10 cellular contexts compared by ENCODE assay signal in genomic region chr19:13797058-13797440, GRCh38. TPM values are rescaled to one million over a fixed set of nuclear protein-coding genes. Genes with fewer than 3 reads are reported as not detected.
DNase-seq lines count a peak whose midpoint lies in the region; ATAC-seq and TF ChIP-seq lines count a peak whose summit lies in the region.
"Had no signal": no experiment of that assay in that cellular context is flagged by ENCODE, and none has a peak within 500 bp of the region (broad histone marks: within the 10 kb centered on the region; RNA-seq: fewer than 3 reads in every experiment).

No MANE protein-coding gene starts in this region.

- intact Hi-C loops in body of pancreas (cut with DNase I): no loop called here

- no peak for TF ChIP-seq EP300 in tibial nerve (IDR thresholded peaks at IDR 0.05)

- H3K4me1 ChIP-seq in body of pancreas (peaks cover 33% of the 10 kb centered on the region), mesodermal cell (ENCODE audit: control insufficient read depth, insufficient read depth, low read length, poor library complexity, severe bottlenecking) (peaks cover 7% of the 10 kb centered on the region), tibial nerve (peaks cover 0 to 39% (median 25%) of the 10 kb centered on the region in 4 donors)

- 41 to 51% methylated on average over 4 of the region's 4 CpGs for WGBS in body of pancreas, 2 donors
- 85 to 89% methylated on average over 2 of the region's 4 CpGs for WGBS in mesodermal cell (ENCODE audit: insufficient coverage in 2 of 2), 2 experiments
- WGBS in tibial nerve, 2 donors: 28 to 42% methylated on average over 4 of the region's 4 CpGs

- no peaks in the 10 kb centered on the region for H3K36me3 ChIP-seq in body of pancreas (replicated peaks in 1 of 2; ENCODE audit: insufficient read depth in 1 of 2, low read depth in 2 of 2)
- H3K36me3 ChIP-seq in mesodermal cell (ENCODE audit: control insufficient read depth, insufficient read depth, low read length): peaks cover 23% of the 10 kb centered on the region
- peaks cover 0 to 7% (median 0%) of the 10 kb centered on the region in 3 donors for H3K36me3 ChIP-seq in tibial nerve
- H3K36me3 ChIP-seq: cardiac muscle cell had no signal

- no peak for ATAC-seq in activated T-cell treated with anti-CD3 and anti-CD28 coated beads, Interleukin-2, amount 50 U/mL, for 4 hours
- no peak for ATAC-seq in body of pancreas
- no peak for ATAC-seq in T-helper 17 cell
- no peak for ATAC-seq in HG02938 (IDR thresholded peaks at IDR 0.05; ENCODE audit: unreplicated experiment)

- TF ChIP-seq POLR2A in body of pancreas (IDR thresholded peaks at IDR 0.05): no peak
- TF ChIP-seq POLR2A in tibial nerve (IDR thresholded peaks at IDR 0.05): no peak

- H3K27ac ChIP-seq in body of pancreas: peak overlapping the region in 3 of 4 donors; percentile 85 to 95 (median 92)
- H3K27ac ChIP-seq in mesodermal cell (ENCODE audit: low read depth, low read length, severe bottlenecking): no peak overlapping the region
- H3K27ac ChIP-seq in tibial nerve: peak overlapping the region; percentile 85 to 98 (median 92)
- H3K27ac ChIP-seq: cardiac muscle cell had no signal

- no peak for DNase-seq in activated T-cell treated with anti-CD3 and anti-CD28 coated beads, Interleukin-2, amount 50 U/mL, for 4 hours
- no peak for DNase-seq in activated T-cell treated with anti-CD3 and anti-CD28 coated beads, Interleukin-2, amount 50 U/mL, for 1 hour
- no peak for DNase-seq in body of pancreas
- no peak for DNase-seq in tibial nerve (ENCODE audit: low spot score in 2 of 2)
- no peak for DNase-seq in T-helper 17 cell
- DNase-seq in NCI-H1417 (lab: John Stamatoyannopoulos, UW): no peak
- DNase-seq: small intestine had no signal

- H3K27me3 Mint-ChIP-seq in activated T-cell treated with anti-CD3 and anti-CD28 coated beads, Interleukin-2, amount 50 U/mL, for 4 hours (ENCODE audit: low read depth): no peaks in the 10 kb centered on the region
- no peaks in the 10 kb centered on the region for H3K27me3 Mint-ChIP-seq in T-helper 17 cell

- no peaks in the 10 kb centered on the region for H3K9me3 ChIP-seq in body of pancreas
- no peaks in the 10 kb centered on the region for H3K9me3 ChIP-seq in mesodermal cell (ENCODE audit: control insufficient read depth, low read length)
- no peaks in the 10 kb centered on the region for H3K9me3 ChIP-seq in tibial nerve
- H3K9me3 ChIP-seq in T-helper 17 cell (ENCODE audit: control insufficient read depth, low read length, poor library complexity, severe bottlenecking): no peaks in the 10 kb centered on the region

- TF ChIP-seq CTCF in body of pancreas (IDR thresholded peaks at IDR 0.05) (no peak), tibial nerve (IDR thresholded peaks at IDR 0.05) (no peak)

- no peaks in the 10 kb centered on the region for H3K27me3 ChIP-seq in body of pancreas
- H3K27me3 ChIP-seq in tibial nerve: no peaks in the 10 kb centered on the region
- H3K27me3 ChIP-seq: cardiac muscle cell had no signal

- H3K36me3 Mint-ChIP-seq in activated T-cell treated with anti-CD3 and anti-CD28 coated beads, Interleukin-2, amount 50 U/mL, for 4 hours (ENCODE audit: insufficient read depth): no peaks in the 10 kb centered on the region
- no peaks in the 10 kb centered on the region for H3K36me3 Mint-ChIP-seq in T-helper 17 cell (ENCODE audit: low read depth)

- H3K4me3 ChIP-seq in body of pancreas: no peak overlapping the region
- peak overlapping the region; percentile 82 for H3K4me3 ChIP-seq in mesodermal cell (ENCODE audit: extremely low read depth, insufficient read depth, low read length, poor library complexity, severe bottlenecking)
- peak overlapping the region in 1 of 4 donors; percentile 94 for H3K4me3 ChIP-seq in tibial nerve

- peak overlapping the region; percentile 77 for H3K4me3 Mint-ChIP-seq in activated T-cell treated with anti-CD3 and anti-CD28 coated beads, Interleukin-2, amount 50 U/mL, for 4 hours
- H3K4me3 Mint-ChIP-seq in T-helper 17 cell: no peak overlapping the region

- no peak overlapping the region for H3K27ac Mint-ChIP-seq in T-helper 17 cell

- peaks cover 23% of the 10 kb centered on the region for H3K4me1 Mint-ChIP-seq in activated T-cell treated with anti-CD3 and anti-CD28 coated beads, Interleukin-2, amount 50 U/mL, for 4 hours (ENCODE audit: low read depth)
- peaks cover 30% of the 10 kb centered on the region for H3K4me1 Mint-ChIP-seq in T-helper 17 cell

- no peaks in the 10 kb centered on the region for H3K9me3 Mint-ChIP-seq in activated T-cell treated with anti-CD3 and anti-CD28 coated beads, Interleukin-2, amount 50 U/mL, for 4 hours

RNA-seq across cellular contexts. Expression of gene ZSWIM4, which starts 1.8 kb away (rescaled TPM):
- 1 to 10 TPM; 3.2 to 5.0 (median 3.7) TPM for total RNA-seq in activated T-cell treated with anti-CD3 and anti-CD28 coated beads, Interleukin-2, amount 50 U/mL, for 4 hours
- total RNA-seq in body of pancreas (10 to 100 TPM in 1 of 2 donors, 1 to 10 TPM in 1; 3.4 to 12.5 TPM), tibial nerve (10 to 100 TPM in 1 of 4 donors, 1 to 10 TPM in 3; 2.8 to 19.8 (median 4.0) TPM), T-helper 17 cell (1 to 10 TPM; 4.2 to 5.3 TPM)
- 25.4 TPM for polyA plus RNA-seq in mesodermal cell (2013, experiment 1 of 2)
- 17.4 TPM for polyA plus RNA-seq in mesodermal cell (2013, experiment 2 of 2)

RNA-seq across cellular contexts. Expression of gene C19orf53, which starts 22.8 kb away (rescaled TPM):
- 100 to 1,000 TPM; 158 to 181 (median 167) TPM for total RNA-seq in activated T-cell treated with anti-CD3 and anti-CD28 coated beads, Interleukin-2, amount 50 U/mL, for 4 hours
- total RNA-seq in body of pancreas (100 to 1,000 TPM in 1 of 2 donors, 10 to 100 TPM in 1; 47.7 to 103 TPM), tibial nerve (100 to 1,000 TPM; 187 to 290 (median 235) TPM), T-helper 17 cell (10 to 100 TPM; 62.4 to 73.0 TPM)
- polyA plus RNA-seq in mesodermal cell (2013, experiment 1 of 2): 170 TPM
- 158 TPM for polyA plus RNA-seq in mesodermal cell (2013, experiment 2 of 2)

RNA-seq across cellular contexts. Expression of gene MRI1, which starts 32.7 kb away (rescaled TPM):
- 10 to 100 TPM; 27.1 to 48.8 (median 33.7) TPM for total RNA-seq in activated T-cell treated with anti-CD3 and anti-CD28 coated beads, Interleukin-2, amount 50 U/mL, for 4 hours
- total RNA-seq in body of pancreas (10 to 100 TPM; 69.0 to 82.7 TPM), tibial nerve (100 to 1,000 TPM in 2 of 4 donors, 10 to 100 TPM in 2; 52.4 to 167 (median 94.4) TPM), T-helper 17 cell (10 to 100 TPM; 31.0 to 31.9 TPM)
- 35.7 TPM for polyA plus RNA-seq in mesodermal cell (2013, experiment 1 of 2)
- polyA plus RNA-seq in mesodermal cell (2013, experiment 2 of 2): 25.3 TPM
